In the genomic region with DNA sequence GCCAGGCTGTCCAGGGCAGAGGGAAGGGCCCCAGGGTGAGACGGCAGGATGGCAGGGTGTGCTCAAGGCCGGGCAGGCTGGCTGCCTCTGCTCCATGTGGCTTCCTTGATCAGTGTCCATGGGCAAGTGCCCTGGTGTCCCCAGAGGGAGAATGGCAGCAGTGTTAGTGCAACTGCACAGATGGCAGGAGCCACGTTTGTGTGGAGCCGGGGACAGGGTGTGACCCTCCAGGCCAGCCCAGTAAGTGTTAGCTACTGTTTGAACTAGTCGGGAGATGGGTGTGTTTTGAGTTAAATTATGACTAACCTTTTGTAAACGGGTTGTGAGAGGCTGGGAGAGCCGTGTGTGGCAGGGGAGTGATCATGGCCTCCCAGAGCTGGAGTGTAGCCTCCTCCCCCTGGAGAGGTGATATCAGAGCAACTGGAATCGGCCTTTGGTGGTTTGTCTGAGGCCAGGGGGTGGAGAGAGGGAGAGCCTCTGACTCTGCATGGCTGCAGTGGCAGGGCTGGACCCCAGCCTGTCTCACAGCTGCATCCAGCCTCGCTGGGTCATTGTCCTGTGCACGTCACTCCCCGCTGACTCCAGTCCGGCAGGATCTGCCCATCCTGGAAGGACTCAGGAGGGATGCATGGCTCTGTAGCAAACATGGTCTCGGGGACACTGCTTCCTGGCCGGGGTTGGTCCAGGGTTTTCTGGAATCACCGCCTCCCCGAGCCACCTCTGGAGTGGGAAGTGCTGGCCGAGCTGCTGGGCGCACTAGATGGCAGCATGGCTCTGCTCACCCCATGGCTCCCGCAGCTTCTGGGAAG, we compare ENCODE assay signal across 9 cellular contexts. TPM values are rescaled to one million over a fixed set of nuclear protein-coding genes. Genes with fewer than 3 reads are reported as not detected.
DNase-seq lines count a peak whose midpoint lies in the region; ATAC-seq and TF ChIP-seq lines count a peak whose summit lies in the region.
"Had no signal": no experiment of that assay in that cellular context is flagged by ENCODE, and none has a peak within 500 bp of the region (broad histone marks: within the 10 kb centered on the region; RNA-seq: fewer than 3 reads in every experiment).

No MANE protein-coding gene starts in this region.

- H3K36me3 Mint-ChIP-seq in WTC11 (peaks cover 6% of the 10 kb centered on the region), progenitor cell of endocrine pancreas (ENCODE audit: insufficient read depth) (peaks cover 10% of the 10 kb centered on the region)

- peak overlapping the region; percentile 78 for H3K27ac Mint-ChIP-seq in WTC11
- H3K27ac Mint-ChIP-seq in progenitor cell of endocrine pancreas: peak overlapping the region; percentile 21

- H3K4me3 ChIP-seq in heart left ventricle: no peak overlapping the region

- H3K4me1 ChIP-seq in heart left ventricle: peaks cover 0 to 7% (median 0%) of the 10 kb centered on the region in 12 donors

- H3K27me3 Mint-ChIP-seq in WTC11 (ENCODE audit: low read depth) (no peaks in the 10 kb centered on the region), progenitor cell of endocrine pancreas (no peaks in the 10 kb centered on the region)

- H3K9me3 ChIP-seq in heart left ventricle: no peaks in the 10 kb centered on the region

- WGBS in heart left ventricle, 4 donors: 62 to 72% (median 68%) methylated on average over 16 to 19 of the region's 19 CpGs

- POLR2A ChIA-PET in WTC11 (lab: Charles Lee): no interaction called here

- peak overlapping the region in 5 of 12 donors; percentile 17 to 54 (median 27) for H3K27ac ChIP-seq in heart left ventricle

- peaks cover 0 to 37% (median 17%) of the 10 kb centered on the region in 9 donors for H3K36me3 ChIP-seq in heart left ventricle

- intact Hi-C loops in heart left ventricle (cut with DNase I): loop anchor here in 2 of 10 donors (10.0 kb wide), 2 partner anchors 92 to 312 kb away; a partner anchor contains a TSS

- peak; percentile 54; the same call in 1 of the 2 replicates for ATAC-seq in WTC11
- ATAC-seq in heart left ventricle: peak; percentile 48 to 84 (median 78)
- no peak for ATAC-seq in HG03342 (IDR thresholded peaks at IDR 0.05; ENCODE audit: unreplicated experiment)
- ATAC-seq in GM18505 (IDR thresholded peaks at IDR 0.05; ENCODE audit: unreplicated experiment): no peak
- ATAC-seq in HG03039 (IDR thresholded peaks at IDR 0.05; ENCODE audit: unreplicated experiment): no peak

- DNase-seq in EH (ENCODE audit: low read depth): peak; percentile 45
- no peak for DNase-seq in WTC11 (ENCODE audit: low spot score)
- DNase-seq in heart left ventricle: peak in 3 of 5 donors; percentile 28 to 78 (median 77)
- no peak for DNase-seq in progenitor cell of endocrine pancreas (ENCODE audit: low spot score, unreplicated experiment)
- no peak for DNase-seq in KG1 (lab: John Stamatoyannopoulos, UW)
- DNase-seq: activated effector memory CD4-positive, alpha-beta T cell treated with Interleukin-2 at 50 U/mL for 16 hours had no signal

- TF ChIP-seq POLR2A in heart left ventricle (IDR thresholded peaks at IDR 0.05): no peak
- TF ChIP-seq POLR2A in GM18505 (IDR thresholded peaks at IDR 0.05; ENCODE audit: borderline replicate concordance, extremely low read depth, insufficient read depth, insufficient read length): no peak

- H3K4me1 Mint-ChIP-seq in WTC11 (0 out of 2 replicates have a peak, but pooled peaks cover 3% of the 10 kb centered on the region), progenitor cell of endocrine pancreas (ENCODE audit: low read depth) (peaks cover 32% of the 10 kb centered on the region)

- H3K4me3 Mint-ChIP-seq in WTC11 (no peak overlapping the region), progenitor cell of endocrine pancreas (ENCODE audit: low read depth) (no peak overlapping the region)

- H3K27me3 ChIP-seq in heart left ventricle: no peaks in the 10 kb centered on the region

- CTCF ChIA-PET in WTC11 (lab: Charles Lee): no interaction called here

- H3K9me3 Mint-ChIP-seq in WTC11 (no peaks in the 10 kb centered on the region), progenitor cell of endocrine pancreas (ENCODE audit: low read depth) (no peaks in the 10 kb centered on the region)

- no peak for TF ChIP-seq CTCF in WTC11 (IDR thresholded peaks at IDR 0.05)
- peak in 7 of 12 donors; percentile 12 to 39 (median 26) for TF ChIP-seq CTCF in heart left ventricle (IDR thresholded peaks at IDR 0.05)
- TF ChIP-seq CTCF in progenitor cell of endocrine pancreas (IDR thresholded peaks at IDR 0.05; ENCODE audit: unreplicated experiment): peak; percentile 24

TF ChIP-seq in WTC11, 78 proteins besides CTCF, POLR2A, EP300 and RAD21:
- TF ChIP-seq GABPB1 (CRISPR knock-in tag; IDR thresholded peaks at IDR 0.05) (peak; percentile 16; the same call in 1 of the 2 replicates), TEAD4 (CRISPR knock-in tag; IDR thresholded peaks at IDR 0.05) (no peak)

RNA-seq across cellular contexts. Expression of a gene that starts 27.8 kb away (rescaled TPM):
- total RNA-seq in WTC11 (2021): 44.1 to 54.0 TPM (median 47.0 TPM) in 3 replicates
- 10 to 100 TPM; 10.2 to 19.3 (median 12.4) TPM for total RNA-seq in heart left ventricle
- polyA plus RNA-seq in heart left ventricle: 10 to 100 TPM in 1 of 2 donors, 1 to 10 TPM in 1; 7.4 to 13.9 TPM
- total RNA-seq in progenitor cell of endocrine pancreas: 38.8 and 40.1 TPM in 2 replicates

Comparison
In these comparisons a context has a peak if more than half of its experiments do, and no peak if none do; other contexts are left out.
1. DNase-seq: peak in EH (single experiment) and heart left ventricle (3 of 5); none in WTC11 (single experiment), progenitor cell of endocrine pancreas (single experiment) and KG1 (single experiment).
2. ATAC-seq: peak in WTC11 (single experiment) and heart left ventricle (4 of 4); none in HG03342 (single experiment), GM18505 (single experiment) and HG03039 (single experiment).